ENCODE assay signal across 8 cellular contexts in genomic region chr2:102082591-102083586, GRCh38.
A peak's percentile ranks its signal among the peaks of the same experiment; 100 is the strongest.
DNase-seq lines count a peak whose midpoint lies in the region; ATAC-seq lines count a peak whose summit lies in the region.

No MANE protein-coding gene starts in this region.

- H3K27me3 ChIP-seq in adipocyte (replicated peaks; ENCODE audit: control insufficient read depth, insufficient read depth, low read length) = no peaks in the 10 kb centered on the region

- peak overlapping the region; percentile 73 for H3K9ac ChIP-seq in adipocyte (ENCODE audit: low read length)

- peak overlapping the region; percentile 60 for H3K4me3 ChIP-seq in adipocyte (ENCODE audit: low read length)

- H3K4me3 Mint-ChIP-seq in stimulated activated naive B cell treated with anti-CD40 and anti-IgM and Interleukin-4, amounts not matched to agents 10 μg/mL and 1 μg/mL and 100 μg/mL, for 72 hours = peak overlapping the region; percentile 55 to 70

- peaks cover 31 to 71% of the 10 kb centered on the region in 2 donors for H3K4me1 Mint-ChIP-seq in stimulated activated naive B cell treated with anti-CD40 and anti-IgM and Interleukin-4, amounts not matched to agents 10 μg/mL and 1 μg/mL and 100 μg/mL, for 72 hours

- peaks cover 32% of the 10 kb centered on the region for H3K4me1 ChIP-seq in adipocyte (ENCODE audit: control insufficient read depth, insufficient read depth, low read length)

- peaks cover 18 to 21% of the 10 kb centered on the region in 2 donors for H3K27me3 Mint-ChIP-seq in stimulated activated naive B cell treated with anti-CD40 and anti-IgM and Interleukin-4, amounts not matched to agents 10 μg/mL and 1 μg/mL and 100 μg/mL, for 72 hours

- peaks cover 4% of the 10 kb centered on the region for H3K36me3 ChIP-seq in adipocyte (ENCODE audit: control insufficient read depth, insufficient read depth, low read length, severe bottlenecking)

- DNase-seq in NCI-H1105 treated with DMSO at 0.1 percent for 48 hours (lab: John Stamatoyannopoulos, UW) (peak; percentile 1), NCI-H1105 (lab: John Stamatoyannopoulos, UW) (no peak), RKO (ENCODE audit: low spot score) (peak; percentile 52), adipocyte (ENCODE audit: low read depth) (peak; percentile 79), left kidney (ENCODE audit: low read depth, low spot score) (peak; percentile 44), NCI-H1092 (lab: John Stamatoyannopoulos, UW) (no peak)
- peak; percentile 69 for DNase-seq in stimulated activated naive B cell treated with anti-CD40 and anti-IgM and Interleukin-4, amounts not matched to agents 10 μg/mL and 1 μg/mL and 100 μg/mL, for 72 hours

- peaks cover 2% of the 10 kb centered on the region for H3K9me3 ChIP-seq in adipocyte (ENCODE audit: control insufficient read depth, low read length)

- ATAC-seq in HG02970 (IDR thresholded peaks at IDR 0.05; ENCODE audit: low FRiP score, unreplicated experiment) = peak; percentile 73
- ATAC-seq in stimulated activated naive B cell treated with anti-CD40 and anti-IgM and Interleukin-4, amounts not matched to agents 10 μg/mL and 1 μg/mL and 100 μg/mL, for 72 hours (replicated peaks) = peak; percentile 88 to 92

- no peaks in the 10 kb centered on the region for H3K9me3 Mint-ChIP-seq in stimulated activated naive B cell treated with anti-CD40 and anti-IgM and Interleukin-4, amounts not matched to agents 10 μg/mL and 1 μg/mL and 100 μg/mL, for 72 hours

- peak overlapping the region; percentile 87 for H3K27ac Mint-ChIP-seq in stimulated activated naive B cell treated with anti-CD40 and anti-IgM and Interleukin-4, amounts not matched to agents 10 μg/mL and 1 μg/mL and 100 μg/mL, for 72 hours

- H3K36me3 Mint-ChIP-seq in stimulated activated naive B cell treated with anti-CD40 and anti-IgM and Interleukin-4, amounts not matched to agents 10 μg/mL and 1 μg/mL and 100 μg/mL, for 72 hours = peaks cover 0 to 4% of the 10 kb centered on the region in 2 donors

Comparison
In these comparisons a context has a peak if more than half of its experiments do, and no peak if none do; other contexts are left out.
1. DNase-seq: peak in NCI-H1105 treated with DMSO at 0.1 percent for 48 hours (single experiment), RKO (single experiment), adipocyte (single experiment), left kidney (single experiment) and stimulated activated naive B cell treated with anti-CD40 and anti-IgM and Interleukin-4, amounts not matched to agents 10 μg/mL and 1 μg/mL and 100 μg/mL, for 72 hours (single experiment); none in NCI-H1105 (single experiment) and NCI-H1092 (single experiment).